In genomic region chr5:57172466-57172961, GRCh38 we compare ENCODE assay signal across 8 cellular contexts. TPM values are rescaled to one million over a fixed set of nuclear protein-coding genes. Genes with fewer than 3 reads are reported as not detected.
DNase-seq lines count a peak whose midpoint lies in the region; ATAC-seq and TF ChIP-seq lines count a peak whose summit lies in the region.

No MANE protein-coding gene starts in this region.

- H3K4me3 ChIP-seq in kidney epithelial cell (ENCODE audit: low read depth, low read length): peak overlapping the region; percentile 94
- peak overlapping the region; percentile 73 to 96 (median 86) for H3K4me3 ChIP-seq in subcutaneous abdominal adipose tissue (ENCODE audit: low read depth in 1 of 5, low read length in 5 of 5)

- ATAC-seq in GM21423 (IDR thresholded peaks at IDR 0.05; ENCODE audit: unreplicated experiment): no peak

- no peaks in the 10 kb centered on the region for H3K27me3 ChIP-seq in kidney epithelial cell (ENCODE audit: control insufficient read depth, insufficient read depth, low read length)
- H3K27me3 ChIP-seq in subcutaneous abdominal adipose tissue (ENCODE audit: control insufficient read depth in 5 of 5, insufficient read depth in 4 of 5, low read length in 5 of 5): no peaks in the 10 kb centered on the region

- peaks cover 2 to 41% (median 29%) of the 10 kb centered on the region in 5 donors for H3K4me1 ChIP-seq in subcutaneous abdominal adipose tissue (ENCODE audit: control insufficient read depth in 5 of 5, insufficient read depth in 5 of 5, low read length in 5 of 5)

- H3K9ac ChIP-seq in subcutaneous abdominal adipose tissue (ENCODE audit: low read length in 5 of 5): peak overlapping the region; percentile 92 to 98 (median 95)

- TF ChIP-seq CTCF in kidney epithelial cell (IDR thresholded peaks at IDR 0.05; ENCODE audit: insufficient read depth, low read length, poor library complexity, severe bottlenecking): no peak

- H3K36me3 ChIP-seq in kidney epithelial cell (ENCODE audit: control insufficient read depth, insufficient read depth, low read length) (no peaks in the 10 kb centered on the region), subcutaneous abdominal adipose tissue (ENCODE audit: control insufficient read depth in 5 of 5, insufficient read depth in 5 of 5, low read length in 5 of 5) (no peaks in the 10 kb centered on the region)

- H3K27ac ChIP-seq in subcutaneous abdominal adipose tissue (ENCODE audit: low read depth, low read length): peak overlapping the region; percentile 100

- no peaks in the 10 kb centered on the region for H3K9me3 ChIP-seq in subcutaneous abdominal adipose tissue (ENCODE audit: control insufficient read depth in 5 of 5, low read length in 5 of 5)

- peak; percentile 51 for DNase-seq in NCI-H510A treated with DMSO at 0.1 percent for 48 hours (lab: John Stamatoyannopoulos, UW)
- no peak for DNase-seq in NCI-H510A (lab: John Stamatoyannopoulos, UW)
- DNase-seq in NOMO-1 (lab: John Stamatoyannopoulos, UW; ENCODE audit: unreplicated experiment in 2 of 2): peak; percentile 28 to 51
- DNase-seq in astrocyte of the hippocampus (ENCODE audit: low read depth, low spot score): peak; percentile 34
- DNase-seq in kidney epithelial cell (ENCODE audit: low read depth): no peak
- DNase-seq in mucosa of gallbladder (ENCODE audit: low spot score): no peak

RNA-seq across cellular contexts. Expression of gene GPBP1, which starts 1.3 kb away (rescaled TPM):
- total RNA-seq in kidney epithelial cell (45.9 and 50.9 TPM in 2 replicates), mucosa of gallbladder (64.1 TPM)

Comparison
In these comparisons a context has a peak if more than half of its experiments do, and no peak if none do; other contexts are left out.
1. DNase-seq: peak in NCI-H510A treated with DMSO at 0.1 percent for 48 hours (single experiment), NOMO-1 (2 of 2) and astrocyte of the hippocampus (single experiment); none in NCI-H510A (single experiment), kidney epithelial cell (single experiment) and mucosa of gallbladder (single experiment).